In the genomic region with DNA sequence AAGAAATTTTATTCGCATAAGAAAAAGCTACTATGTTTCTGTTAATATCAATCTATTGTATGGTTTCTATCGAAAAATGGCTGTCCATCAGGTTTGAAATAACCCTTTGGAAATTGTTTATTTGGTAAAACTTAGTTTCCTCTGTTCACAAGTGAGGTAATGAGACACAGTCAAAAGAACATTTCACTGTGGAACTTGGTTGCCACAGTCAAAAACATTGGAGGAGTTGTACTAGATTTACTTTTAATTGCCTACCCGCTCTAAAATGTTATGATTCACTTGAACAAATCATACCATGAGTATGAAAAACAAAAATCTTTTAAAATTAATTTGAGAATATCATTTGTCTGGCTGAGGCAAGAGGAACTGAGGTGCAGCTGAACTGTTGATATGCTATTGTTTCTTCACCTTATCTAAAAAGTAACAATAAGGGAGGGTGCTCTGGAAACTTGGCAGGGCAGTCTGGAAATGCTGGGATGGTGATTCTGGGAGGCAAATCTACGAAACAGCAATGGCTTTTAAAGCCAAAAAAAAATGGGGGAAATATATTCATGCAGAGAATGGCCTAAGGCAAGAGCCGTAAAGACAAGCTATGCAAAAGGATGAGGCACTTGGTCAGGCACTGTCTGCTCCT, we compare ENCODE assay signal across 2 cellular contexts.
TF ChIP-seq lines count a peak whose summit lies in the region.

No MANE protein-coding gene starts in this region.

TF ChIP-seq in liver, 16 proteins besides CTCF, POLR2A, EP300 and RAD21:
- TF ChIP-seq, protein P1, sequence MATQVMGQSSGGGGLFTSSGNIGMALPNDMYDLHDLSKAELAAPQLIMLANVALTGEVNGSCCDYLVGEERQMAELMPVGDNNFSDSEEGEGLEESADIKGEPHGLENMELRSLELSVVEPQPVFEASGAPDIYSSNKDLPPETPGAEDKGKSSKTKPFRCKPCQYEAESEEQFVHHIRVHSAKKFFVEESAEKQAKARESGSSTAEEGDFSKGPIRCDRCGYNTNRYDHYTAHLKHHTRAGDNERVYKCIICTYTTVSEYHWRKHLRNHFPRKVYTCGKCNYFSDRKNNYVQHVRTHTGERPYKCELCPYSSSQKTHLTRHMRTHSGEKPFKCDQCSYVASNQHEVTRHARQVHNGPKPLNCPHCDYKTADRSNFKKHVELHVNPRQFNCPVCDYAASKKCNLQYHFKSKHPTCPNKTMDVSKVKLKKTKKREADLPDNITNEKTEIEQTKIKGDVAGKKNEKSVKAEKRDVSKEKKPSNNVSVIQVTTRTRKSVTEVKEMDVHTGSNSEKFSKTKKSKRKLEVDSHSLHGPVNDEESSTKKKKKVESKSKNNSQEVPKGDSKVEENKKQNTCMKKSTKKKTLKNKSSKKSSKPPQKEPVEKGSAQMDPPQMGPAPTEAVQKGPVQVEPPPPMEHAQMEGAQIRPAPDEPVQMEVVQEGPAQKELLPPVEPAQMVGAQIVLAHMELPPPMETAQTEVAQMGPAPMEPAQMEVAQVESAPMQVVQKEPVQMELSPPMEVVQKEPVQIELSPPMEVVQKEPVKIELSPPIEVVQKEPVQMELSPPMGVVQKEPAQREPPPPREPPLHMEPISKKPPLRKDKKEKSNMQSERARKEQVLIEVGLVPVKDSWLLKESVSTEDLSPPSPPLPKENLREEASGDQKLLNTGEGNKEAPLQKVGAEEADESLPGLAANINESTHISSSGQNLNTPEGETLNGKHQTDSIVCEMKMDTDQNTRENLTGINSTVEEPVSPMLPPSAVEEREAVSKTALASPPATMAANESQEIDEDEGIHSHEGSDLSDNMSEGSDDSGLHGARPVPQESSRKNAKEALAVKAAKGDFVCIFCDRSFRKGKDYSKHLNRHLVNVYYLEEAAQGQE (IDR thresholded peaks at IDR 0.05): no peak
- TF ChIP-seq FOXA2 (IDR thresholded peaks at IDR 0.05): no peak
- no peak for TF ChIP-seq JUND (IDR thresholded peaks at IDR 0.05)
- TF ChIP-seq TAF1 (conservative IDR thresholded peaks at IDR 0.05): no peak
- TF ChIP-seq, protein P2, sequence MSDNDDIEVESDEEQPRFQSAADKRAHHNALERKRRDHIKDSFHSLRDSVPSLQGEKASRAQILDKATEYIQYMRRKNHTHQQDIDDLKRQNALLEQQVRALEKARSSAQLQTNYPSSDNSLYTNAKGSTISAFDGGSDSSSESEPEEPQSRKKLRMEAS (IDR thresholded peaks at IDR 0.05): no peak
- no peak for TF ChIP-seq HNF4A (conservative IDR thresholded peaks at IDR 0.05)
- no peak for TF ChIP-seq GABPA (IDR thresholded peaks at IDR 0.05 in 1 of 2, conservative IDR thresholded peaks at IDR 0.05 in 1 of 2)
- TF ChIP-seq EGR1 (IDR thresholded peaks at IDR 0.05; ENCODE audit: low read depth in 2 of 2): no peak
- TF ChIP-seq YY1 (IDR thresholded peaks at IDR 0.05): no peak
- TF ChIP-seq SP1 (IDR thresholded peaks at IDR 0.05): no peak
- TF ChIP-seq ATF3 (IDR thresholded peaks at IDR 0.05): no peak
- no peak for TF ChIP-seq ZBTB33 (IDR thresholded peaks at IDR 0.05)
- TF ChIP-seq HNF4G (IDR thresholded peaks at IDR 0.05): no peak
- no peak for TF ChIP-seq FOXA1 (IDR thresholded peaks at IDR 0.05)
- no peak for TF ChIP-seq NR2F2 (IDR thresholded peaks at IDR 0.05)
- TF ChIP-seq RXRA (IDR thresholded peaks at IDR 0.05): no peak

TF ChIP-seq in HepG2, 621 proteins besides CTCF, POLR2A, EP300 and RAD21 (continued from another document):
- TF ChIP-seq PITX1 (CRISPR knock-in tag; IDR thresholded peaks at IDR 0.05) (no peak), MXI1 (IDR thresholded peaks at IDR 0.05; ENCODE audit: borderline replicate concordance, low read depth, low read length) (no peak), ZNF17 (CRISPR knock-in tag; IDR thresholded peaks at IDR 0.05) (no peak), SP2 (CRISPR knock-in tag; IDR thresholded peaks at IDR 0.05) (no peak), ZNF883 (CRISPR knock-in tag; IDR thresholded peaks at IDR 0.05; ENCODE audit: not compliant biosample characterization) (no peak)
